Comparison of ENCODE assay signal across 8 cellular contexts in the genomic region with DNA sequence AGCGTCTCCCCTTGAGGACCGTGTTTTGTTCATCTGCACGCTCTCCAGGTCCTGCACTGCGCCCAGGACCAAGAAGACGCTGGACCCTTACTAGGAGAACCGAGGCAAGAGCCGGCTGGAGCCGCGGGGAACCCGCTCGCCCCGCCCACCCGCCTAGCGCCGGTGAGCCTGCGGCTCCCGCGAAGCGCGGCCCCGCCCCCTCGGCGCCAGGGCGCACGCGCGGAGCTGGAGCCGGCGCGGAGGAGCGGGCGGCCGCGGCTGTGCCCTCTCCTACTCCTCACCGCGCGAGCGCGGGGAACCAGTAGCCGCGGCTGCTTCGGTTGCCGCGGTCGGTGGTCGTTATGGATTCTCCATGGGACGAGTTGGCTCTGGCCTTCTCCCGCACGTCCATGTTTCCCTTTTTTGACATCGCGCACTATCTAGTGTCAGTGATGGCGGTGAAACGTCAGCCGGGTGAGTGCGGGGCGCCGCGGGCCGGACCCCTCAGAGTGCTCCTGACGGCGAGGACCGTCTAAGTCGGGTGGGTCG. TPM values are rescaled to one million over a fixed set of nuclear protein-coding genes. Genes with fewer than 3 reads are reported as not detected.
DNase-seq lines count a peak whose midpoint lies in the region; ATAC-seq, FAIRE-seq and TF ChIP-seq lines count a peak whose summit lies in the region.

A gene with protein sequence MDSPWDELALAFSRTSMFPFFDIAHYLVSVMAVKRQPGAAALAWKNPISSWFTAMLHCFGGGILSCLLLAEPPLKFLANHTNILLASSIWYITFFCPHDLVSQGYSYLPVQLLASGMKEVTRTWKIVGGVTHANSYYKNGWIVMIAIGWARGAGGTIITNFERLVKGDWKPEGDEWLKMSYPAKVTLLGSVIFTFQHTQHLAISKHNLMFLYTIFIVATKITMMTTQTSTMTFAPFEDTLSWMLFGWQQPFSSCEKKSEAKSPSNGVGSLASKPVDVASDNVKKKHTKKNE (plus strand): TSS at position 222 of the 528 bp plus-strand sequence. CDS start 120 bp downstream, at position 342.

- H3K9me3 ChIP-seq in adrenal gland (replicated peaks in 1 of 3) = no peaks in the 10 kb centered on the region
- H3K9me3 ChIP-seq in right cardiac atrium (ENCODE audit: control insufficient read depth, low read length) = no peaks in the 10 kb centered on the region

- peaks cover 7 to 9% of the 10 kb centered on the region in 2 donors for H3K4me1 ChIP-seq in adrenal gland (replicated peaks in 1 of 2)
- no peaks in the 10 kb centered on the region for H3K4me1 ChIP-seq in right cardiac atrium (ENCODE audit: control insufficient read depth, insufficient read depth, low read length)
- H3K4me1 ChIP-seq in rectal smooth muscle tissue (ENCODE audit: control insufficient read depth, insufficient read depth, low read length) = peaks cover 5% of the 10 kb centered on the region

- DNase-seq in GM13976 (ENCODE audit: low spot score) (peak; percentile 94), NAMALWA (ENCODE audit: low spot score) (peak; percentile 88), T follicular helper cell (ENCODE audit: low read depth) (peak; percentile 66), adrenal gland (peak; percentile 65 to 86 (median 79)), right cardiac atrium (peak; percentile 83 to 92 (median 91)), urothelium cell line (ENCODE audit: low spot score) (peak; percentile 94)

- H3K9ac ChIP-seq in rectal smooth muscle tissue (ENCODE audit: low read length) = peak within 1 kb of the TSS; percentile 59

- H3K36me3 ChIP-seq in adrenal gland (replicated peaks in 1 of 2) = no peaks in the 10 kb centered on the region
- H3K36me3 ChIP-seq in rectal smooth muscle tissue (ENCODE audit: control insufficient read depth, insufficient read depth, low read length) = no peaks in the 10 kb centered on the region

- 0 to 1% (median 1%) methylated on average over 7 to 64 of the region's 64 CpGs for WGBS in adrenal gland, 4 donors
- WGBS in right cardiac atrium = under 1% methylated on average over 64 of the region's 64 CpGs

- H3K4me3 ChIP-seq in adrenal gland (peak within 1 kb of the TSS; percentile 22 to 90 (median 72)), right cardiac atrium (ENCODE audit: low read length) (peak within 1 kb of the TSS; percentile 85), rectal smooth muscle tissue (ENCODE audit: low read length) (peak within 1 kb of the TSS; percentile 87)

- in situ Hi-C loops in GM13976 (cut with MboI; ENCODE audit: low sequenced_read_pairs, unreplicated experiment) = no loop called here

- peak; percentile 48 to 61 for TF ChIP-seq POLR2A in adrenal gland (IDR thresholded peaks at IDR 0.05)

- intact Hi-C loops in adrenal gland (cut with DNase I) (loop anchor here in 1 of 2 donors (10.0 kb wide), 1 partner anchor 260 kb away; no protein-coding TSS in a partner anchor), right cardiac atrium (cut with DNase I) (no loop called here)

- ATAC-seq in HG02588 (IDR thresholded peaks at IDR 0.05; ENCODE audit: unreplicated experiment) (peak; percentile 83), right cardiac atrium (peak; percentile 99)

- no peak for TF ChIP-seq CTCF in GM13976 (IDR thresholded peaks at IDR 0.05; ENCODE audit: borderline replicate concordance, control extremely low read depth, extremely low read depth, insufficient read depth, missing control alignments)
- TF ChIP-seq CTCF in adrenal gland (IDR thresholded peaks at IDR 0.05) = no peak

- no peak for FAIRE-seq in urothelium cell line (lab: Jason Lieb, UNC)

- H3K27me3 ChIP-seq in adrenal gland = no peaks in the 10 kb centered on the region
- H3K27me3 ChIP-seq in right cardiac atrium (ENCODE audit: control insufficient read depth, insufficient read depth) = no peaks in the 10 kb centered on the region
- no peaks in the 10 kb centered on the region for H3K27me3 ChIP-seq in rectal smooth muscle tissue (ENCODE audit: control insufficient read depth, insufficient read depth, low read length)

- H3K27ac ChIP-seq in adrenal gland (peak within 1 kb of the TSS in 4 of 5 donors; percentile 71 to 87 (median 86)), right cardiac atrium (ENCODE audit: low read length) (peak within 1 kb of the TSS; percentile 84), rectal smooth muscle tissue (ENCODE audit: low read depth, low read length) (peak within 1 kb of the TSS; percentile 63)

RNA-seq across cellular contexts. Expression of the gene that starts here (rescaled TPM):
- total RNA-seq in adrenal gland (10 to 100 TPM; 17.9 to 86.0 (median 23.1) TPM), right cardiac atrium (10 to 100 TPM; 54.6 to 88.9 (median 68.8) TPM)
- polyA plus RNA-seq in adrenal gland (10 to 100 TPM in 1 of 3 donors, 1 to 10 TPM in 2; 2.4 to 22.6 (median 3.4) TPM), right cardiac atrium (32.4 TPM)

Comparison
In these comparisons a context has a peak if more than half of its experiments do, and no peak if none do; other contexts are left out.
1. Peak in every context shown above with its lines: DNase-seq, ATAC-seq, H3K4me3 ChIP-seq and H3K27ac ChIP-seq.